ENCODE assay signal across 31 cellular contexts in the genomic region with DNA sequence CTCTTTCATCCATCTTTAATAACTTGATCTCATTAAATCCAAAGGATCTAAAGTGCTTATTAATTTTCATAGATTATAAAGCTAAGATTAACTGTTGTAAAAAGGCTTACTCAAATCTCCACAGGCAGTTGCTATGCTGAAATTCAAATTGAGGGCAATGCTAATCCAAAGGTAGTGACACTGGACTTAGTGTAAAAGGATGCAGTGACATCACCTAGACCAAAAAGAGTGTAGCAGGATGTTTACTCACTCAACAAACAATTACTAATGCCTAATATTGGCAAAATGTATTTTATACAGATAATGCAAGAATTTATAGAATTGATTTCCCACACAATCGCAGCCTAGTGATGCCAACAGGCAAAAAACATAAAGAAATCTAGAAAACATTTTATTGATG.
"Had no signal": no experiment of that assay in that cellular context is flagged by ENCODE, and none has a peak within 500 bp of the region (broad histone marks: within the 10 kb centered on the region; RNA-seq: fewer than 3 reads in every experiment).

No MANE protein-coding gene starts in this region.

- H3K4me1 Mint-ChIP-seq: naive thymus-derived CD8-positive, alpha-beta T cell; nephron progenitor cell; neural crest cell; stimulated activated memory B cell treated with anti-CD40 and anti-IgM and Interleukin-4, amounts not matched to agents 10 μg/mL and 1 μg/mL and 100 μg/mL, for 72 hours; stimulated activated naive CD8-positive, alpha-beta T cell treated with anti-CD3 and anti-CD28 coated beads, Interleukin-15, amount 100 ng/mL, for 72 hours had no signal

- H3K27ac ChIP-seq: neutrophil, pancreas, prostate gland, right lobe of liver, sigmoid colon, spleen, suprapubic skin, testis, tibial artery, transverse colon, upper lobe of right lung, uterus had no signal

- ATAC-seq: naive thymus-derived CD8-positive, alpha-beta T cell; natural killer cell treated with Interleukin-12 subunit alpha and Interleukin-12 subunit beta and Interleukin-15 and Interleukin-18, amount 100 ng/mL, for 72 hours; pancreas; right cardiac atrium; right lobe of liver; stimulated activated memory B cell treated with anti-CD40 and anti-IgM and Interleukin-4, amounts not matched to agents 10 μg/mL and 1 μg/mL and 100 μg/mL, for 72 hours; stimulated activated naive CD8-positive, alpha-beta T cell treated with anti-CD3 and anti-CD28 coated beads, Interleukin-15, amount 100 ng/mL, for 72 hours; stimulated activated naive CD8-positive, alpha-beta T cell treated with anti-CD3 and anti-CD28 coated beads, Interleukin-15, Interleukin-2, amounts not matched to agents 100 U/mL and 50 U/mL, for 24 hours; upper lobe of right lung had no signal

- H3K9me3 Mint-ChIP-seq: type B pancreatic cell had no signal

- DNase-seq: naive thymus-derived CD8-positive, alpha-beta T cell; nephron progenitor cell; nucleus accumbens; pancreas; retina; right cardiac atrium; right lobe of liver; sigmoid colon; spleen; stimulated activated CD4-positive, alpha-beta T cell treated with anti-CD3 and anti-CD28 coated beads, Interleukin-12 subunit alpha, Interleukin-12 subunit beta, amount 100 ng/mL, for 4 hours; stimulated activated CD4-positive, alpha-beta T cell treated with anti-CD3 and anti-CD28 coated beads, Interleukin-1b, Interleukin-23, amount 100 ng/mL, for 48 hours; stimulated activated CD4-positive, alpha-beta T cell treated with anti-CD3 and anti-CD28 coated beads, Interleukin-4, amount 100 ng/mL, for 1 hour; stimulated activated CD4-positive, alpha-beta T cell treated with anti-CD3 and anti-CD28 coated beads, Interleukin-4, amount 100 ng/mL, for 4 hours; stimulated activated CD8-positive, alpha-beta memory T cell treated with anti-CD3 and anti-CD28 coated beads, Interleukin-4, amount 100 ng/mL, for 48 hours; stimulated activated naive CD4-positive, alpha-beta T cell; stimulated activated naive CD8-positive, alpha-beta T cell treated with anti-CD3 and anti-CD28 coated beads, Interleukin-15, amount 100 ng/mL, for 72 hours; stimulated activated naive CD8-positive, alpha-beta T cell treated with anti-CD3 and anti-CD28 coated beads, Interleukin-15, Interleukin-2, amounts not matched to agents 100 U/mL and 50 U/mL, for 24 hours; substantia nigra; testis; tibial artery; transverse colon; upper lobe of right lung; uterus had no signal

- H3K4me2 ChIP-seq: smooth muscle cell had no signal

- H3K4me3 ChIP-seq: pancreas, prostate gland, right lobe of liver, sigmoid colon, smooth muscle cell, spleen, suprapubic skin, testis, tibial artery, transverse colon, upper lobe of right lung, uterus had no signal

- H3K36me3 ChIP-seq: neutrophil, pancreas, prostate gland, right lobe of liver, sigmoid colon, spleen, suprapubic skin, tibial artery, transverse colon, upper lobe of right lung, uterus had no signal

- H3K36me3 Mint-ChIP-seq: stimulated activated memory B cell treated with anti-CD40 and anti-IgM and Interleukin-4, amounts not matched to agents 10 μg/mL and 1 μg/mL and 100 μg/mL, for 72 hours; type B pancreatic cell had no signal

- H3K27me3 ChIP-seq: neutrophil, pancreas, right lobe of liver, sigmoid colon, spleen, suprapubic skin, testis, tibial artery, transverse colon, upper lobe of right lung, uterus had no signal

- H3K27me3 Mint-ChIP-seq: naive thymus-derived CD8-positive, alpha-beta T cell; natural killer cell treated with Interleukin-12 subunit alpha and Interleukin-12 subunit beta and Interleukin-15 and Interleukin-18, amount 100 ng/mL, for 72 hours; stimulated activated memory B cell treated with anti-CD40 and anti-IgM and Interleukin-4, amounts not matched to agents 10 μg/mL and 1 μg/mL and 100 μg/mL, for 72 hours; stimulated activated naive CD8-positive, alpha-beta T cell treated with anti-CD3 and anti-CD28 coated beads, Interleukin-15, amount 100 ng/mL, for 72 hours; type B pancreatic cell had no signal

- H3K4me3 Mint-ChIP-seq: naive thymus-derived CD8-positive, alpha-beta T cell; natural killer cell treated with Interleukin-12 subunit alpha and Interleukin-12 subunit beta and Interleukin-15 and Interleukin-18, amount 100 ng/mL, for 72 hours; nephron progenitor cell; neural crest cell; stimulated activated memory B cell treated with anti-CD40 and anti-IgM and Interleukin-4, amounts not matched to agents 10 μg/mL and 1 μg/mL and 100 μg/mL, for 72 hours; stimulated activated naive CD8-positive, alpha-beta T cell treated with anti-CD3 and anti-CD28 coated beads, Interleukin-15, amount 100 ng/mL, for 72 hours; type B pancreatic cell had no signal

- H3K4me1 ChIP-seq: pancreas, prostate gland, right lobe of liver, sigmoid colon, spleen, suprapubic skin, testis, tibial artery, transverse colon, upper lobe of right lung, uterus had no signal

- H3K9me3 ChIP-seq: neutrophil, pancreas, prostate gland, right lobe of liver, sigmoid colon, suprapubic skin, testis, tibial artery, transverse colon, upper lobe of right lung, uterus had no signal

- H3K27ac Mint-ChIP-seq: naive thymus-derived CD8-positive, alpha-beta T cell; natural killer cell treated with Interleukin-12 subunit alpha and Interleukin-12 subunit beta and Interleukin-15 and Interleukin-18, amount 100 ng/mL, for 72 hours; nephron progenitor cell; stimulated activated memory B cell treated with anti-CD40 and anti-IgM and Interleukin-4, amounts not matched to agents 10 μg/mL and 1 μg/mL and 100 μg/mL, for 72 hours; stimulated activated naive CD8-positive, alpha-beta T cell treated with anti-CD3 and anti-CD28 coated beads, Interleukin-15, amount 100 ng/mL, for 72 hours; type B pancreatic cell had no signal
